ENCODE assay signal across 21 cellular contexts in the genomic region with DNA sequence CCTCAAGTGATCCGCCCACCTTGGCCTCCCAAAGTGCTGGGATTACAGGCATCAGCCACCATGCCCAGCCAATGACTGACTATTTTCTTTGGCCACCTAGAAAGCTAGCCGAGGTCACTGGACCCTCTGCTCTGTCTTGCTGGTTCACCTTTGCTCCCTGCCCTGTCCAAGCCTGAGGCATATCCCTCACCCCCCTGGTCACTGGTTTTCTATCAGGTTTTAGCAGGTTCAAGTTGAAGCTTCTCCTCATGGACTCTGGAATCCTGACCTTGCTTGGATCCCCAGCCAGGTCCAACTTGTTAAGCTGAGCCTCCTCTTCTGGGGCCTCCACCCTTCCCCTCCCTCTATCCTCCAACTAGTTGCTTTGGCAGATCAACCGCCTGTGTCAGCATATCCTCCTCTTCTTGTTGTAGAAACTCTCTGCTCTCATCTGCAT. TPM values are rescaled to one million over a fixed set of nuclear protein-coding genes. Genes with fewer than 3 reads are reported as not detected.
DNase-seq lines count a peak whose midpoint lies in the region; ATAC-seq, FAIRE-seq and TF ChIP-seq lines count a peak whose summit lies in the region.
"Had no signal": no experiment of that assay in that cellular context is flagged by ENCODE, and none has a peak within 500 bp of the region (broad histone marks: within the 10 kb centered on the region; RNA-seq: fewer than 3 reads in every experiment).

No MANE protein-coding gene starts in this region.

- H3K36me3 Mint-ChIP-seq in MCF 10A (ENCODE audit: insufficient read depth, unreplicated experiment) = no peaks in the 10 kb centered on the region
- H3K36me3 Mint-ChIP-seq in nephron progenitor cell (ENCODE audit: low read depth) = peaks cover 94% of the 10 kb centered on the region
- H3K36me3 Mint-ChIP-seq in natural killer cell = no peaks in the 10 kb centered on the region

- H3K9me3 Mint-ChIP-seq in MCF 10A (ENCODE audit: unreplicated experiment) (no peaks in the 10 kb centered on the region), nephron progenitor cell (no peaks in the 10 kb centered on the region), natural killer cell (no peaks in the 10 kb centered on the region)
- H3K9me3 Mint-ChIP-seq: CD8-positive, alpha-beta memory T cell had no signal

- H3K27me3 ChIP-seq in breast epithelium (no peaks in the 10 kb centered on the region), vagina (no peaks in the 10 kb centered on the region), right cardiac atrium (ENCODE audit: control insufficient read depth, insufficient read depth) (no peaks in the 10 kb centered on the region)
- H3K27me3 ChIP-seq: BLaER1 treated with 17β-estradiol and CSF1 and Interleukin-3, amounts not matched to agents 10 nM and 100 nM had no signal

- 88% methylated on average over 3 of the region's 3 CpGs for WGBS in right cardiac atrium

- H3K4me1 ChIP-seq in breast epithelium (peaks cover 0 to 4% of the 10 kb centered on the region in 2 donors), kidney (ENCODE audit: control insufficient read depth in 1 of 2, insufficient read depth in 1 of 2, low read depth in 1 of 2, low read length in 2 of 2) (peaks cover 45 to 62% of the 10 kb centered on the region in 2 donors), vagina (peaks cover 35% of the 10 kb centered on the region), right cardiac atrium (ENCODE audit: control insufficient read depth, insufficient read depth, low read length) (peaks cover 9% of the 10 kb centered on the region)

- CTCF ChIA-PET in MCF 10A (lab: Yijun Ruan, JAX) = interaction anchor here (0.7 to 25.7 kb wide), 10 partner anchors 8 to 165 kb away, joined by 3 to 505 read pairs (median 6); no protein-coding TSS in a partner anchor

- no peak for TF ChIP-seq POLR2A in breast epithelium (IDR thresholded peaks at IDR 0.05)
- no peak for TF ChIP-seq POLR2A in vagina (IDR thresholded peaks at IDR 0.05)

- intact Hi-C loops in MCF 10A (cut with micrococcal nuclease) (loop anchor here (5.0 kb wide), 1 partner anchor 147 kb away; no protein-coding TSS in a partner anchor), breast epithelium (cut with DNase I; ENCODE audit: low total_unique reads) (loop anchor here (10.0 kb wide), 1 partner anchor 130 kb away; no protein-coding TSS in a partner anchor), kidney (cut with DNase I) (loop anchor here (5.0 kb wide), 1 partner anchor 122 kb away; no protein-coding TSS in a partner anchor), vagina (cut with DNase I) (no loop called here), right cardiac atrium (cut with DNase I) (loop anchor here in 2 of 4 donors (5.0 kb wide), 2 partner anchors 43 to 127 kb away; no protein-coding TSS in a partner anchor), natural killer cell (cut with micrococcal nuclease) (loop anchor here (5.0 kb wide), 1 partner anchor 147 kb away; no protein-coding TSS in a partner anchor)

- H3K9ac ChIP-seq in kidney (ENCODE audit: low read length in 2 of 2) = peak overlapping the region in 1 of 2 donors; percentile 43

- H3K27me3 Mint-ChIP-seq in MCF 10A (ENCODE audit: insufficient read depth, unreplicated experiment) = no peaks in the 10 kb centered on the region
- H3K27me3 Mint-ChIP-seq in nephron progenitor cell (ENCODE audit: low read depth, poor library complexity) = peaks cover 19% of the 10 kb centered on the region
- H3K27me3 Mint-ChIP-seq in natural killer cell (ENCODE audit: low read depth in 2 of 2) = no peaks in the 10 kb centered on the region

- H3K4me1 Mint-ChIP-seq in MCF 10A (ENCODE audit: insufficient read depth, unreplicated experiment) (peaks cover 21% of the 10 kb centered on the region), nephron progenitor cell (peaks cover 65% of the 10 kb centered on the region), natural killer cell (peaks cover 8 to 23% of the 10 kb centered on the region in 2 donors)

- H3K27ac ChIP-seq in breast epithelium (no peak overlapping the region), kidney (ENCODE audit: low read depth in 2 of 2, low read length in 2 of 2) (peak overlapping the region; percentile 11 to 61), vagina (peak overlapping the region; percentile 10), right cardiac atrium (ENCODE audit: low read length) (no peak overlapping the region)
- H3K27ac ChIP-seq: PC-9 had no signal

- no peak overlapping the region for H3K4me3 Mint-ChIP-seq in MCF 10A (ENCODE audit: unreplicated experiment)
- no peak overlapping the region for H3K4me3 Mint-ChIP-seq in nephron progenitor cell
- no peak overlapping the region for H3K4me3 Mint-ChIP-seq in natural killer cell
- H3K4me3 Mint-ChIP-seq: CD8-positive, alpha-beta memory T cell had no signal

- peak overlapping the region; percentile 16 for H3K27ac Mint-ChIP-seq in MCF 10A (ENCODE audit: low read depth, unreplicated experiment)
- H3K27ac Mint-ChIP-seq in nephron progenitor cell = peak overlapping the region; percentile 91
- H3K27ac Mint-ChIP-seq in natural killer cell = no peak overlapping the region

- FAIRE-seq in kidney (lab: Jason Lieb, UNC) = no peak
- FAIRE-seq: GM12878 had no signal

- TF ChIP-seq CTCF in MCF 10A (IDR thresholded peaks at IDR 0.05; ENCODE audit: unreplicated experiment) (no peak), breast epithelium (IDR thresholded peaks at IDR 0.05) (no peak), kidney (IDR thresholded peaks at IDR 0.05; ENCODE audit: borderline replicate concordance, extremely low read depth, insufficient read depth) (no peak), nephron progenitor cell (IDR thresholded peaks at IDR 0.05) (no peak), vagina (IDR thresholded peaks at IDR 0.05) (no peak), natural killer cell (IDR thresholded peaks at IDR 0.05) (no peak)

- BruUV-seq in MCF 10A (replicated peaks; lab: Mats Ljungman, UMichigan) = no TSS peak

- no peaks in the 10 kb centered on the region for H3K36me3 ChIP-seq in breast epithelium
- H3K36me3 ChIP-seq in kidney (ENCODE audit: control insufficient read depth in 1 of 2, insufficient read depth in 2 of 2, low read length in 2 of 2) = peaks cover 23 to 54% of the 10 kb centered on the region in 2 donors
- no peaks in the 10 kb centered on the region for H3K36me3 ChIP-seq in vagina

- ATAC-seq in right cardiac atrium (no peak), natural killer cell (no peak), GM21576 (IDR thresholded peaks at IDR 0.05; ENCODE audit: unreplicated experiment) (no peak)
- ATAC-seq: GM12878, HCT116 had no signal

- H3K9me3 ChIP-seq in breast epithelium (no peaks in the 10 kb centered on the region), kidney (ENCODE audit: control insufficient read depth in 1 of 2, low read length in 2 of 2) (no peaks in the 10 kb centered on the region), vagina (no peaks in the 10 kb centered on the region), right cardiac atrium (ENCODE audit: control insufficient read depth, low read length) (no peaks in the 10 kb centered on the region)
- H3K9me3 ChIP-seq: BLaER1 treated with 17β-estradiol and CSF1 and Interleukin-3, amounts not matched to agents 10 nM and 100 nM had no signal

- POLR2A ChIA-PET in MCF 10A (lab: Yijun Ruan, JAX) = no interaction called here

- H3K4me3 ChIP-seq in breast epithelium = no peak overlapping the region
- H3K4me3 ChIP-seq in kidney (ENCODE audit: low read length in 2 of 2) = no peak overlapping the region
- H3K4me3 ChIP-seq in vagina = no peak overlapping the region
- H3K4me3 ChIP-seq in right cardiac atrium (ENCODE audit: low read length) = no peak overlapping the region
- H3K4me3 ChIP-seq: BLaER1 treated with 17β-estradiol and CSF1 and Interleukin-3, amounts not matched to agents 10 nM and 100 nM; GM12878; PC-9 had no signal

- DNase-seq in MCF 10A (ENCODE audit: unreplicated experiment) = no peak
- no peak for DNase-seq in breast epithelium (ENCODE audit: low spot score in 2 of 2)
- DNase-seq in kidney = no peak
- DNase-seq in nephron progenitor cell = no peak
- no peak for DNase-seq in vagina (ENCODE audit: extremely low spot score in 2 of 2)
- DNase-seq in right cardiac atrium = no peak
- DNase-seq in natural killer cell = no peak
- DNase-seq: 8988T; CD8-positive, alpha-beta memory T cell; DMS 273 treated with DMSO at 0.1 percent for 48 hours; GDM1; KG1; NCI-H1436; NCI-H2029; NCI-H510A; NCI-H774; PC-9 had no signal

RNA-seq across cellular contexts. Expression of a gene that starts 33.4 kb away (rescaled TPM):
- total RNA-seq in MCF 10A (2022) (2.4 TPM in 2 replicates), breast epithelium (1 to 10 TPM in 2 of 3 donors, under 1 TPM in 1; under 0.01 to 2.6 (median 1.0) TPM), kidney (607 TPM), vagina (1.7 TPM), right cardiac atrium (1 to 10 TPM in 1 of 4 donors, under 1 TPM in 2, not detected in 1; 0.11 to 1.9 (median 0.68) TPM), natural killer cell (1 to 10 TPM in 1 of 3 donors, under 1 TPM in 2; 0.57 to 1.2 (median 0.65) TPM)
- polyA plus RNA-seq in kidney (ENCODE audit: insufficient read depth, low read depth, low replicate concordance) (199 TPM), right cardiac atrium (0.05 TPM)

Comparison
In these comparisons a context has a peak if more than half of its experiments do, and no peak if none do; other contexts are left out.
1. H3K27ac Mint-ChIP-seq: peak in MCF 10A (single experiment) and nephron progenitor cell (single experiment); none in natural killer cell (0 of 2).
2. H3K27ac ChIP-seq: peak in kidney (2 of 2) and vagina (single experiment); none in breast epithelium (0 of 2) and right cardiac atrium (single experiment).
3. RNA of a gene that starts 33.4 kb away (total RNA-seq): 607 TPM in kidney (single experiment); 2.4 TPM in MCF 10A, 1.7 TPM in vagina (single experiment), under 0.01 to 2.6 TPM in breast epithelium, 0.11 to 1.9 TPM in right cardiac atrium and 0.57 to 1.2 TPM in natural killer cell; every median in the first group is over 100 times any median in the second.